19 cellular contexts compared by ENCODE assay signal in genomic region chr14:67999290-67999689, GRCh38.
DNase-seq lines count a peak whose midpoint lies in the region; ATAC-seq and TF ChIP-seq lines count a peak whose summit lies in the region.
"Had no signal": no experiment of that assay in that cellular context is flagged by ENCODE, and none has a peak within 500 bp of the region (broad histone marks: within the 10 kb centered on the region; RNA-seq: fewer than 3 reads in every experiment).

No MANE protein-coding gene starts in this region.

- H3K9ac ChIP-seq in GM23248, result no peak overlapping the region
- peak overlapping the region; percentile 65; the same call in 1 of the 2 replicates for H3K9ac ChIP-seq in SK-N-SH
- H3K9ac ChIP-seq: KMS-11 had no signal

- in situ Hi-C loops in GM23248 (cut with MboI), result no loop called here

- H3K9me3 ChIP-seq in GM23248 (ENCODE audit: low read depth) (no peaks in the 10 kb centered on the region), SK-N-SH (no peaks in the 10 kb centered on the region), sigmoid colon (peaks cover 0 to 2% (median 0%) of the 10 kb centered on the region in 4 donors)
- H3K9me3 ChIP-seq: prostate gland had no signal

- H3K4me3 ChIP-seq in GM23248 (peak overlapping the region; percentile 60), SK-N-SH (ENCODE audit: low read depth in 2 of 2, low read length in 1 of 2) (no peak overlapping the region), fibroblast of pulmonary artery (replicated peaks; ENCODE audit: low read depth, low read length) (no peak overlapping the region), sigmoid colon (no peak overlapping the region)
- H3K4me3 ChIP-seq: prostate gland had no signal

- no peaks in the 10 kb centered on the region for H3K36me3 ChIP-seq in GM23248 (ENCODE audit: low read depth)
- H3K36me3 ChIP-seq in SK-N-SH (replicated peaks in 1 of 2; ENCODE audit: control insufficient read depth in 1 of 2, insufficient read depth in 2 of 2, low read length in 1 of 2), result no peaks in the 10 kb centered on the region
- no peaks in the 10 kb centered on the region for H3K36me3 ChIP-seq in sigmoid colon
- H3K36me3 ChIP-seq: prostate gland had no signal

- H4K20me1 ChIP-seq in GM23248 (ENCODE audit: insufficient read depth) (no peaks in the 10 kb centered on the region), SK-N-SH (ENCODE audit: insufficient read depth) (no peaks in the 10 kb centered on the region)

- no peaks in the 10 kb centered on the region for H3K9me2 ChIP-seq in GM23248 (ENCODE audit: insufficient read depth)
- no peaks in the 10 kb centered on the region for H3K9me2 ChIP-seq in SK-N-SH

- no peak for TF ChIP-seq CTCF in SK-N-SH (IDR thresholded peaks at IDR 0.05)
- no peak for TF ChIP-seq CTCF in fibroblast of pulmonary artery (IDR thresholded peaks at IDR 0.05; ENCODE audit: low read length, missing control alignments)
- TF ChIP-seq CTCF in sigmoid colon (IDR thresholded peaks at IDR 0.05), result no peak

- H3K79me2 ChIP-seq in GM23248 (ENCODE audit: insufficient read depth) (no peaks in the 10 kb centered on the region), SK-N-SH (ENCODE audit: insufficient read depth) (no peaks in the 10 kb centered on the region)

- DNase-seq in GM23248, result peak; percentile 40
- no peak for DNase-seq in SK-N-SH
- DNase-seq in fibroblast of pulmonary artery (ENCODE audit: low read depth), result peak; percentile 62
- DNase-seq in sigmoid colon, result no peak
- DNase-seq in stimulated activated CD4-positive, alpha-beta T cell treated with anti-CD3 and anti-CD28 coated beads, Interleukin-4, amount 100 ng/mL, for 4 hours, result no peak
- DNase-seq: activated CD8-positive, alpha-beta T cell treated with anti-CD3 and anti-CD28 coated beads for 36 hours; GDM1; mesendoderm; NCI-H1694; NCI-H526 treated with DMSO at 0.1 percent for 48 hours; RPMI8226; stimulated activated CD4-positive, alpha-beta T cell treated with anti-CD3 and anti-CD28 coated beads, Interleukin-4, amount 100 ng/mL, for 24 hours had no signal

- no peak for ATAC-seq in HG03571 (IDR thresholded peaks at IDR 0.05; ENCODE audit: unreplicated experiment)
- no peak for ATAC-seq in HG03025 (IDR thresholded peaks at IDR 0.05; ENCODE audit: low FRiP score, unreplicated experiment)
- ATAC-seq in GM19397 (IDR thresholded peaks at IDR 0.05; ENCODE audit: unreplicated experiment), result no peak
- ATAC-seq: activated CD8-positive, alpha-beta T cell treated with anti-CD3 and anti-CD28 coated beads for 36 hours; stimulated activated memory B cell treated with anti-CD40 and anti-IgM and Interleukin-4, amounts not matched to agents 10 μg/mL and 1 μg/mL and 100 μg/mL, for 72 hours had no signal

- H3K4me1 ChIP-seq in GM23248 (ENCODE audit: insufficient read depth), result peaks cover 21% of the 10 kb centered on the region
- peaks cover 0 to 13% of the 10 kb centered on the region in 2 experiments; a peak in 1 of 4 replicates for H3K4me1 ChIP-seq in SK-N-SH (ENCODE audit: control insufficient read depth in 1 of 2, insufficient read depth in 2 of 2, low read depth in 1 of 2, low read length in 1 of 2)
- H3K4me1 ChIP-seq in sigmoid colon, result peaks cover 0 to 25% (median 18%) of the 10 kb centered on the region in 4 donors
- H3K4me1 ChIP-seq: prostate gland had no signal

- no peak for TF ChIP-seq POLR2A in sigmoid colon (IDR thresholded peaks at IDR 0.05)

- TF ChIP-seq RAD21 in SK-N-SH (IDR thresholded peaks at IDR 0.05; ENCODE audit: low read length), result no peak

- H3F3A ChIP-seq in GM23248 (ENCODE audit: insufficient read depth), result peaks cover 10% of the 10 kb centered on the region
- H3F3A ChIP-seq in SK-N-SH (replicated peaks; ENCODE audit: insufficient read depth), result peaks cover 8% of the 10 kb centered on the region

- peak overlapping the region; percentile 86 for H3K4me2 ChIP-seq in GM23248 (ENCODE audit: unreplicated experiment)
- peak overlapping the region; percentile 56 for H3K4me2 ChIP-seq in SK-N-SH
- H3K4me2 ChIP-seq: KMS-11 had no signal

- intact Hi-C loops in sigmoid colon (cut with DNase I), result no loop called here

- H3K27ac ChIP-seq in GM23248 (peak overlapping the region; percentile 59), SK-N-SH (ENCODE audit: low read depth in 2 of 2, low read length in 1 of 2) (peak overlapping the region; percentile 70 to 82; a peak in 3 of 4 replicates), sigmoid colon (peak overlapping the region in 3 of 4 donors; percentile 51 to 66 (median 61))
- H3K27ac ChIP-seq: C4-2B, KMS-11, prostate gland had no signal

- POLR2A ChIA-PET in SK-N-SH (lab: Yijun Ruan, JAX), result no interaction called here

- WGBS in GM23248 (ENCODE audit: low coverage in 1 of 2, low lambda C conversion rate in 2 of 2, missing lambda C conversion rate in 2 of 2), 2 experiments, result 33 to 39% methylated on average over 1 of the region's 1 CpG
- WGBS in SK-N-SH (ENCODE audit: low lambda C conversion rate), result 96% methylated on average over 1 of the region's 1 CpG
- WGBS in sigmoid colon, 2 donors, result 0 to 88% methylated on average over 1 of the region's 1 CpG

- CTCF ChIA-PET in SK-N-SH (lab: Yijun Ruan, JAX), result no interaction called here

- TF ChIP-seq EP300 in SK-N-SH (IDR thresholded peaks at IDR 0.05; ENCODE audit: borderline replicate concordance in 1 of 2, low read depth in 1 of 2, low read length in 1 of 2) (no peak), sigmoid colon (IDR thresholded peaks at IDR 0.05) (no peak)

- H2AFZ ChIP-seq in GM23248, result no peak overlapping the region
- no peak overlapping the region for H2AFZ ChIP-seq in SK-N-SH (ENCODE audit: low read depth)

- no peaks in the 10 kb centered on the region for H3K27me3 ChIP-seq in GM23248 (replicated peaks; ENCODE audit: insufficient read depth)
- H3K27me3 ChIP-seq in SK-N-SH (ENCODE audit: insufficient read depth), result no peaks in the 10 kb centered on the region
- H3K27me3 ChIP-seq in sigmoid colon, result no peaks in the 10 kb centered on the region

TF ChIP-seq in SK-N-SH, 30 proteins besides CTCF, POLR2A, EP300 and RAD21:
- no peak for TF ChIP-seq NRF1 (IDR thresholded peaks at IDR 0.05; ENCODE audit: low read depth, low read length)
- no peak for TF ChIP-seq IRF3 (IDR thresholded peaks at IDR 0.05; ENCODE audit: low read depth, low read length)
- no peak for TF ChIP-seq TCF12 (IDR thresholded peaks at IDR 0.05)
- no peak for TF ChIP-seq EZH2phosphoT487 (IDR thresholded peaks at IDR 0.05; ENCODE audit: borderline replicate concordance, low read depth)
- no peak for TF ChIP-seq PBX3 (IDR thresholded peaks at IDR 0.05)
- TF ChIP-seq SIN3A (IDR thresholded peaks at IDR 0.05; ENCODE audit: borderline replicate concordance, low read depth, low read length), result no peak
- no peak for TF ChIP-seq POLR2AphosphoS5 (IDR thresholded peaks at IDR 0.05; ENCODE audit: low read depth, low read length)
- no peak for TF ChIP-seq USF1 (IDR thresholded peaks at IDR 0.05; ENCODE audit: borderline replicate concordance, low read depth)
- TF ChIP-seq RXRA (IDR thresholded peaks at IDR 0.05; ENCODE audit: borderline replicate concordance, low read depth), result no peak
- TF ChIP-seq CHD2 (IDR thresholded peaks at IDR 0.05; ENCODE audit: low read length, partially characterized antibody), result no peak
- TF ChIP-seq MXI1 (IDR thresholded peaks at IDR 0.05; ENCODE audit: low read depth, low read length), result no peak
- TF ChIP-seq FOXM1 (IDR thresholded peaks at IDR 0.05; ENCODE audit: low read depth), result no peak
- no peak for TF ChIP-seq YY1 (IDR thresholded peaks at IDR 0.05; ENCODE audit: low read depth)

Comparison
In these comparisons a context has a peak if more than half of its experiments do, and no peak if none do; other contexts are left out.
1. DNase-seq: peak in GM23248 (single experiment) and fibroblast of pulmonary artery (single experiment); none in SK-N-SH (single experiment), sigmoid colon (single experiment) and stimulated activated CD4-positive, alpha-beta T cell treated with anti-CD3 and anti-CD28 coated beads, Interleukin-4, amount 100 ng/mL, for 4 hours (0 of 2).
2. Peak in every context shown above with its lines, with median percentiles within 50 percentile points of each other: H3K27ac ChIP-seq.